In genomic region chr2:66667288-66667780, GRCh38 we compare ENCODE assay signal across 22 cellular contexts.
"Had no signal": no experiment of that assay in that cellular context is flagged by ENCODE, and none has a peak within 500 bp of the region (broad histone marks: within the 10 kb centered on the region; RNA-seq: fewer than 3 reads in every experiment).

No MANE protein-coding gene starts in this region.

- DNase-seq: activated CD4-positive, alpha-beta T cell treated with anti-CD3 and anti-CD28 coated beads for 4 hours; activated CD4-positive, alpha-beta T cell treated with anti-CD3 and anti-CD28 coated beads, Interleukin-2, amount 50 U/mL, for 4 hours; activated CD8-positive, alpha-beta memory T cell treated with anti-CD3 and anti-CD28 coated beads, Interleukin-2, amount 50 U/mL, for 48 hours; activated CD8-positive, alpha-beta T cell treated with anti-CD3 and anti-CD28 coated beads, Interleukin-2, amount 10 ng/mL, durations not matched to agents 7 days and 5 days; activated T-cell treated with anti-CD3 and anti-CD28 coated beads, Interleukin-2, amount 50 U/mL, for 1 hour; aorta; central memory CD4-positive, alpha-beta T cell; NCI-H1694; NCI-H2029; NCI-H2107; NCI-H2171 treated with DMSO at 0.1 percent for 48 hours; NCI-H226; NCI-H526; OCI-M1; RPMI8226; SJCRH30; SK-N-SH; T-helper 1 cell had no signal

- ATAC-seq: activated CD8-positive, alpha-beta T cell treated with anti-CD3 and anti-CD28 coated beads, Interleukin-2, amount 10 ng/mL, durations not matched to agents 7 days and 5 days; Panc1; Right ventricle myocardium inferior had no signal

- H3K27ac ChIP-seq: SJCRH30, VCaP had no signal

- H3K27ac Mint-ChIP-seq: activated CD8-positive, alpha-beta T cell treated with anti-CD3 and anti-CD28 coated beads, Interleukin-2, amount 10 ng/mL, durations not matched to agents 7 days and 5 days; activated naive CD4-positive, alpha-beta T cell treated with anti-CD3 and anti-CD28 coated beads, Interleukin-2, amount 50 U/mL, for 24 hours had no signal

- H3K4me1 Mint-ChIP-seq: activated naive CD4-positive, alpha-beta T cell treated with anti-CD3 and anti-CD28 coated beads, Interleukin-2, amount 50 U/mL, for 24 hours had no signal

- H3K27me3 Mint-ChIP-seq: activated naive CD4-positive, alpha-beta T cell treated with anti-CD3 and anti-CD28 coated beads, Interleukin-2, amount 50 U/mL, for 24 hours had no signal

- H3K36me3 Mint-ChIP-seq: activated naive CD4-positive, alpha-beta T cell treated with anti-CD3 and anti-CD28 coated beads, Interleukin-2, amount 50 U/mL, for 24 hours had no signal

- H3K4me3 Mint-ChIP-seq: activated CD8-positive, alpha-beta T cell treated with anti-CD3 and anti-CD28 coated beads, Interleukin-2, amount 10 ng/mL, durations not matched to agents 7 days and 5 days; activated naive CD4-positive, alpha-beta T cell treated with anti-CD3 and anti-CD28 coated beads, Interleukin-2, amount 50 U/mL, for 24 hours had no signal

- H3K4me3 ChIP-seq: SJCRH30 had no signal

- H3K4me2 ChIP-seq: SK-N-SH had no signal

- H3K36me3 ChIP-seq: SJCRH30 had no signal

- H3K9ac ChIP-seq: SK-N-SH had no signal

- H3K27me3 ChIP-seq: SJCRH30 had no signal

- H3K9me3 ChIP-seq: SJCRH30, SK-N-SH had no signal

- H3K9me3 Mint-ChIP-seq: activated naive CD4-positive, alpha-beta T cell treated with anti-CD3 and anti-CD28 coated beads, Interleukin-2, amount 50 U/mL, for 24 hours had no signal

- H3K4me1 ChIP-seq: SJCRH30 had no signal
